In genomic region chr1:1021010-1021845, GRCh38 we compare ENCODE assay signal across 1 cellular context.
TF ChIP-seq lines count a peak whose summit lies in the region.

No MANE protein-coding gene starts in this region.

TF ChIP-seq in GM12878, 131 proteins besides CTCF, POLR2A, EP300 and RAD21:
- no peak for TF ChIP-seq TAF1 (IDR thresholded peaks at IDR 0.05; ENCODE audit: borderline replicate concordance, low read depth, low read length)
- no peak for TF ChIP-seq BHLHE40 (IDR thresholded peaks at IDR 0.05; ENCODE audit: borderline replicate concordance in 1 of 2, low read depth in 2 of 2, low read length in 1 of 2)
- peak; percentile 24; the same call in 1 of the 2 replicates for TF ChIP-seq IKZF1 (conservative IDR thresholded peaks at IDR 0.05)
- 0 out of 2 replicates have a peak, but pooled peaks have one; percentile 18 for TF ChIP-seq DPF2 (IDR thresholded peaks at IDR 0.05)
